Comparison of ENCODE assay signal across 8 cellular contexts in genomic region chr7:148967032-148967372, GRCh38.
DNase-seq lines count a peak whose midpoint lies in the region; ATAC-seq and TF ChIP-seq lines count a peak whose summit lies in the region.

No MANE protein-coding gene starts in this region.

- H3K9me3 ChIP-seq in BE2C, result no peaks in the 10 kb centered on the region
- H3K9me3 ChIP-seq in HAP-1, result no peaks in the 10 kb centered on the region

- H3K27ac Mint-ChIP-seq in activated T-helper 17 cell treated with anti-CD3 and anti-CD28 coated beads, Interleukin-2, amount 50 U/mL, for 72 hours, result peak overlapping the region; percentile 56
- H3K27ac Mint-ChIP-seq in natural killer cell (peak overlapping the region; percentile 78 to 84), endothelial cell (ENCODE audit: unreplicated experiment) (no peak overlapping the region)

- H3K27me3 ChIP-seq in BE2C (no peaks in the 10 kb centered on the region), HAP-1 (ENCODE audit: low read depth) (no peaks in the 10 kb centered on the region)

- H3K9me3 Mint-ChIP-seq in activated T-helper 17 cell treated with anti-CD3 and anti-CD28 coated beads, Interleukin-2, amount 50 U/mL, for 72 hours, result no peaks in the 10 kb centered on the region
- H3K9me3 Mint-ChIP-seq in natural killer cell, result no peaks in the 10 kb centered on the region
- no peaks in the 10 kb centered on the region for H3K9me3 Mint-ChIP-seq in endothelial cell (ENCODE audit: unreplicated experiment)

- intact Hi-C loops in natural killer cell (cut with micrococcal nuclease), result loop anchor here (1.0 kb wide), 1 partner anchor 463 kb away; no protein-coding TSS in a partner anchor

- in situ Hi-C loops in HAP-1 (cut with MboI; ENCODE audit: low sequenced_read_pairs), result loop anchor here (25.0 kb wide), 2 partner anchors 455 to 705 kb away; no protein-coding TSS in a partner anchor

- no peaks in the 10 kb centered on the region for H3K27me3 Mint-ChIP-seq in activated T-helper 17 cell treated with anti-CD3 and anti-CD28 coated beads, Interleukin-2, amount 50 U/mL, for 72 hours
- H3K27me3 Mint-ChIP-seq in natural killer cell (ENCODE audit: low read depth in 2 of 2), result no peaks in the 10 kb centered on the region
- H3K27me3 Mint-ChIP-seq in endothelial cell (ENCODE audit: unreplicated experiment), result peaks cover 4% of the 10 kb centered on the region

- peaks cover 15% of the 10 kb centered on the region for H3K4me1 Mint-ChIP-seq in activated T-helper 17 cell treated with anti-CD3 and anti-CD28 coated beads, Interleukin-2, amount 50 U/mL, for 72 hours
- H3K4me1 Mint-ChIP-seq in natural killer cell (peaks cover 30 to 32% of the 10 kb centered on the region in 2 donors), endothelial cell (ENCODE audit: unreplicated experiment) (peaks cover 8% of the 10 kb centered on the region)

- ATAC-seq in activated T-helper 17 cell treated with anti-CD3 and anti-CD28 coated beads, Interleukin-2, amount 50 U/mL, for 72 hours (replicated peaks), result no peak
- ATAC-seq in natural killer cell (no peak), HG02763 (IDR thresholded peaks at IDR 0.05; ENCODE audit: unreplicated experiment) (no peak)

- DNase-seq in BE2C (no peak), HAP-1 (ENCODE audit: low spot score in 2 of 2) (no peak), natural killer cell (no peak), SHP77 treated with DMSO at 0.1 percent for 48 hours (lab: John Stamatoyannopoulos, UW) (no peak), putamen (ENCODE audit: low spot score) (no peak), endothelial cell (ENCODE audit: low spot score) (no peak)

- H3K4me3 ChIP-seq in BE2C (ENCODE audit: low read depth, low read length), result peak overlapping the region; percentile 38
- H3K4me3 ChIP-seq in HAP-1, result peak overlapping the region; percentile 26

- H3K36me3 Mint-ChIP-seq in activated T-helper 17 cell treated with anti-CD3 and anti-CD28 coated beads, Interleukin-2, amount 50 U/mL, for 72 hours (ENCODE audit: low read depth), result peaks cover 9% of the 10 kb centered on the region
- H3K36me3 Mint-ChIP-seq in natural killer cell (no peaks in the 10 kb centered on the region), endothelial cell (ENCODE audit: low read depth, unreplicated experiment) (no peaks in the 10 kb centered on the region)

- H3K4me3 Mint-ChIP-seq in activated T-helper 17 cell treated with anti-CD3 and anti-CD28 coated beads, Interleukin-2, amount 50 U/mL, for 72 hours, result peak overlapping the region; percentile 82
- peak overlapping the region; percentile 88 for H3K4me3 Mint-ChIP-seq in natural killer cell
- H3K4me3 Mint-ChIP-seq in endothelial cell (ENCODE audit: unreplicated experiment), result no peak overlapping the region

- H3K4me1 ChIP-seq in BE2C, result no peaks in the 10 kb centered on the region
- peaks cover 5% of the 10 kb centered on the region for H3K4me1 ChIP-seq in HAP-1

- no peak for TF ChIP-seq CTCF in BE2C (IDR thresholded peaks at IDR 0.05; ENCODE audit: low read depth, low read length)
- TF ChIP-seq CTCF in natural killer cell (IDR thresholded peaks at IDR 0.05), result peak; percentile 55
- no peak for TF ChIP-seq CTCF in endothelial cell (IDR thresholded peaks at IDR 0.05; ENCODE audit: unreplicated experiment)

- H3K36me3 ChIP-seq in BE2C, result no peaks in the 10 kb centered on the region
- no peaks in the 10 kb centered on the region for H3K36me3 ChIP-seq in HAP-1 (replicated peaks)
